In genomic region chr10:114024876-114025609, GRCh38 we compare ENCODE assay signal across 10 cellular contexts. TPM values are rescaled to one million over a fixed set of nuclear protein-coding genes. Genes with fewer than 3 reads are reported as not detected.
DNase-seq lines count a peak whose midpoint lies in the region; ATAC-seq, FAIRE-seq and TF ChIP-seq lines count a peak whose summit lies in the region.
"Had no signal": no experiment of that assay in that cellular context is flagged by ENCODE, and none has a peak within 500 bp of the region (broad histone marks: within the 10 kb centered on the region; RNA-seq: fewer than 3 reads in every experiment).

No MANE protein-coding gene starts in this region.

- H3K27ac Mint-ChIP-seq in Calu3 (ENCODE audit: unreplicated experiment), result peak overlapping the region; percentile 77

- peaks cover 39% of the 10 kb centered on the region for H3K4me1 Mint-ChIP-seq in Calu3 (ENCODE audit: low read depth, unreplicated experiment)

- no peak for TF ChIP-seq CTCF in Calu3 (IDR thresholded peaks at IDR 0.05; ENCODE audit: unreplicated experiment)
- no peak for TF ChIP-seq CTCF in lung (IDR thresholded peaks at IDR 0.05; ENCODE audit: control extremely low read depth, extremely low read depth)
- no peak for TF ChIP-seq CTCF in kidney (IDR thresholded peaks at IDR 0.05; ENCODE audit: borderline replicate concordance, extremely low read depth, insufficient read depth)

- peak; percentile 59 for TF ChIP-seq POLR2A in GM19099 (IDR thresholded peaks at IDR 0.05; ENCODE audit: extremely low read depth, insufficient read length, low read depth)

- H3K4me3 ChIP-seq in SJSA1 (no peak overlapping the region), lung (no peak overlapping the region), kidney (ENCODE audit: low read length in 2 of 2) (no peak overlapping the region)

- H3K4me1 ChIP-seq in SJSA1 (replicated peaks) (peaks cover 35% of the 10 kb centered on the region), lung (ENCODE audit: control insufficient read depth in 2 of 2, insufficient read depth in 2 of 2, low read length in 2 of 2) (peaks cover 12% of the 10 kb centered on the region in 2 donors), kidney (ENCODE audit: control insufficient read depth in 1 of 2, insufficient read depth in 1 of 2, low read depth in 1 of 2, low read length in 2 of 2) (peaks cover 0 to 2% of the 10 kb centered on the region in 2 donors)

- ATAC-seq in HG03097 (IDR thresholded peaks at IDR 0.05; ENCODE audit: low FRiP score, unreplicated experiment) (peak; percentile 50), lung (ENCODE audit: insufficient read depth, low FRiP score) (peak; percentile 64)

- H3K27ac ChIP-seq in SJSA1 (peak overlapping the region; percentile 94), lung (ENCODE audit: low read depth in 1 of 2, low read length in 1 of 2) (peak overlapping the region in 1 of 2 donors; percentile 87), kidney (ENCODE audit: low read depth in 2 of 2, low read length in 2 of 2) (no peak overlapping the region)

- intact Hi-C loops in Calu3 (cut with micrococcal nuclease; ENCODE audit: unreplicated experiment), result no loop called here
- intact Hi-C loops in kidney (cut with DNase I), result no loop called here

- no peak overlapping the region for H3K4me3 Mint-ChIP-seq in Calu3 (ENCODE audit: low read depth, unreplicated experiment)

- H3K9me3 ChIP-seq in SJSA1 (replicated peaks) (no peaks in the 10 kb centered on the region), lung (ENCODE audit: control insufficient read depth in 2 of 2, insufficient read depth in 1 of 2, low read length in 1 of 2) (no peaks in the 10 kb centered on the region), kidney (ENCODE audit: control insufficient read depth in 1 of 2, low read length in 2 of 2) (no peaks in the 10 kb centered on the region)

- no peaks in the 10 kb centered on the region for H3K27me3 Mint-ChIP-seq in Calu3 (ENCODE audit: unreplicated experiment)

- no peak for FAIRE-seq in kidney (lab: Jason Lieb, UNC)
- FAIRE-seq: islet of Langerhans had no signal

- 38 to 53% methylated on average over 12 of the region's 12 CpGs for WGBS in lung, 2 donors

- no peak overlapping the region for H3K9ac ChIP-seq in kidney (ENCODE audit: low read length in 2 of 2)

- DNase-seq in Calu3 (no peak), SJSA1 (ENCODE audit: low read depth in 1 of 2, low spot score in 2 of 2) (peak in 1 of 2 experiments; percentile 33), lung (ENCODE audit: low spot score) (no peak), NCI-H748 (lab: John Stamatoyannopoulos, UW; ENCODE audit: unreplicated experiment) (no peak), NCI-H187 treated with DMSO at 0.1 percent for 48 hours (lab: John Stamatoyannopoulos, UW) (no peak), kidney (no peak)

- CTCF ChIA-PET in Calu3 (lab: Charles Lee), result interaction anchor here (0.7 kb wide), 1 partner anchor 41 kb away, joined by 3 read pairs; no protein-coding TSS in a partner anchor

- H3K9me3 Mint-ChIP-seq in Calu3 (ENCODE audit: low read depth, unreplicated experiment), result no peaks in the 10 kb centered on the region

- no TSS peak for BruUV-seq in Calu3 (replicated peaks; lab: Mats Ljungman, UMichigan)

- H3K27me3 ChIP-seq in SJSA1 (replicated peaks) (no peaks in the 10 kb centered on the region), lung (ENCODE audit: control insufficient read depth, insufficient read depth) (no peaks in the 10 kb centered on the region)

- H3K36me3 ChIP-seq in SJSA1 (no peaks in the 10 kb centered on the region), lung (ENCODE audit: control insufficient read depth in 2 of 2, insufficient read depth in 2 of 2, low read length in 2 of 2) (no peaks in the 10 kb centered on the region), kidney (ENCODE audit: control insufficient read depth in 1 of 2, insufficient read depth in 2 of 2, low read length in 2 of 2) (no peaks in the 10 kb centered on the region)

- H3K36me3 Mint-ChIP-seq in Calu3 (ENCODE audit: insufficient read depth, unreplicated experiment), result no peaks in the 10 kb centered on the region

RNA-seq across cellular contexts. Expression of gene ADRB1, which starts 18.6 kb away (rescaled TPM):
- 0.47 and 0.78 TPM in 2 replicates for total RNA-seq in Calu3 (2022)
- 1.3 and 1.4 TPM in 2 replicates for total RNA-seq in SJSA1 (2014; rRNA removed; shearing (Covaris generic))
- 10 to 100 TPM in 1 of 2 donors, 1 to 10 TPM in 1; 8.8 to 21.4 TPM for total RNA-seq in lung
- 1 to 10 TPM; 6.6 to 7.0 TPM for polyA plus RNA-seq in lung
- 0.72 TPM for total RNA-seq in kidney
- 1.4 TPM for polyA plus RNA-seq in kidney (ENCODE audit: insufficient read depth, low read depth, low replicate concordance)
- total RNA-seq: RPMI7951 had no signal
